Comparison of ENCODE assay signal across 24 cellular contexts in the genomic region with DNA sequence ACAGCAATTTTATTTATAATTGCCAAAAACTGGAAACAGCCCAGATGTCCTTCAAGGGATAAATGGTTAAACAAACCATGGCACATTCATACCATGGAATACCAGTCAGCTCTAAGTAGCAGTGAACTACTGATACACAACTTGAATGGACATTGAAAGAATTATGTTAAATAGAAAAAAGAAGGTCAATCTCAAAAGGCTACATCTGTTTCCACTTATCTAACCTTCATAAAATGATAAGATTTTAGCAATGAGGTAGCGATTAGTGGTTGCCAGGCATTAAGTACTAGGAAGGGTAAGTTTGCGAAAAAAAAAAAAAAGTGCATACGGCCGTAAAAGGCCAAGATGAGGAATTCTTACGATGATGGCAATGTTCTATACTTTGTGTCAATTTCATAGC.
"Had no signal": no experiment of that assay in that cellular context is flagged by ENCODE, and none has a peak within 500 bp of the region (broad histone marks: within the 10 kb centered on the region; RNA-seq: fewer than 3 reads in every experiment).

No MANE protein-coding gene starts in this region.

- H3K9me3 ChIP-seq: ovary, psoas muscle, sigmoid colon, stomach, thyroid gland, tibial nerve, upper lobe of left lung, uterus had no signal

- DNase-seq: natural killer cell; occipital lobe; ovary; posterior cingulate gyrus; psoas muscle; right cardiac atrium; right lobe of liver; sigmoid colon; small intestine; stimulated activated CD4-positive, alpha-beta T cell treated with anti-CD3 and anti-CD28 coated beads, Interleukin-15, amount 100 ng/mL, for 24 hours; stimulated activated CD4-positive, alpha-beta T cell treated with anti-CD3 and anti-CD28 coated beads, Interleukin-2, amount 100 ng/mL, for 24 hours; stimulated activated CD4-positive, alpha-beta T cell treated with anti-CD3 and anti-CD28 coated beads, Interleukin-2, amount 100 ng/mL, for 48 hours; stimulated activated CD4-positive, alpha-beta T cell treated with anti-CD3 and anti-CD28 coated beads, Interleukin-4, amount 100 ng/mL, for 24 hours; stimulated activated naive B cell treated with anti-CD40 and anti-IgM and Interleukin-4, amounts not matched to agents 10 μg/mL and 1 μg/mL and 100 μg/mL, for 72 hours; stimulated activated naive CD4-positive, alpha-beta T cell treated with Interleukin-2 at 50 U/mL for 16 hours; stomach; thyroid gland; trophoblast cell; upper lobe of left lung; uterus had no signal

- H2AFZ ChIP-seq: neural progenitor cell, parathyroid adenoma had no signal

- H3K79me2 ChIP-seq: parathyroid adenoma had no signal

- H3K27me3 ChIP-seq: neural progenitor cell, ovary, right lobe of liver, sigmoid colon, stomach, thyroid gland, tibial nerve, upper lobe of left lung, uterus had no signal

- H3K4me1 ChIP-seq: parathyroid adenoma, psoas muscle, right lobe of liver, sigmoid colon, stomach, thyroid gland, tibial nerve, upper lobe of left lung, uterus had no signal

- H3K4me2 ChIP-seq: neural progenitor cell had no signal

- H3K27ac ChIP-seq: neural progenitor cell, ovary, parathyroid adenoma, psoas muscle, right lobe of liver, sigmoid colon, stomach, thoracic aorta, thyroid gland, tibial nerve, upper lobe of left lung, uterus had no signal

- H3K9ac ChIP-seq: neural progenitor cell, parathyroid adenoma had no signal

- H3K4me3 ChIP-seq: neural progenitor cell, ovary, psoas muscle, right lobe of liver, sigmoid colon, stomach, thoracic aorta, thyroid gland, tibial nerve, upper lobe of left lung, uterus had no signal

- H3K36me3 ChIP-seq: ovary, right lobe of liver, sigmoid colon, stomach, thoracic aorta, thyroid gland, tibial nerve, upper lobe of left lung, uterus had no signal
